ENCODE assay signal across 8 cellular contexts in the genomic region with DNA sequence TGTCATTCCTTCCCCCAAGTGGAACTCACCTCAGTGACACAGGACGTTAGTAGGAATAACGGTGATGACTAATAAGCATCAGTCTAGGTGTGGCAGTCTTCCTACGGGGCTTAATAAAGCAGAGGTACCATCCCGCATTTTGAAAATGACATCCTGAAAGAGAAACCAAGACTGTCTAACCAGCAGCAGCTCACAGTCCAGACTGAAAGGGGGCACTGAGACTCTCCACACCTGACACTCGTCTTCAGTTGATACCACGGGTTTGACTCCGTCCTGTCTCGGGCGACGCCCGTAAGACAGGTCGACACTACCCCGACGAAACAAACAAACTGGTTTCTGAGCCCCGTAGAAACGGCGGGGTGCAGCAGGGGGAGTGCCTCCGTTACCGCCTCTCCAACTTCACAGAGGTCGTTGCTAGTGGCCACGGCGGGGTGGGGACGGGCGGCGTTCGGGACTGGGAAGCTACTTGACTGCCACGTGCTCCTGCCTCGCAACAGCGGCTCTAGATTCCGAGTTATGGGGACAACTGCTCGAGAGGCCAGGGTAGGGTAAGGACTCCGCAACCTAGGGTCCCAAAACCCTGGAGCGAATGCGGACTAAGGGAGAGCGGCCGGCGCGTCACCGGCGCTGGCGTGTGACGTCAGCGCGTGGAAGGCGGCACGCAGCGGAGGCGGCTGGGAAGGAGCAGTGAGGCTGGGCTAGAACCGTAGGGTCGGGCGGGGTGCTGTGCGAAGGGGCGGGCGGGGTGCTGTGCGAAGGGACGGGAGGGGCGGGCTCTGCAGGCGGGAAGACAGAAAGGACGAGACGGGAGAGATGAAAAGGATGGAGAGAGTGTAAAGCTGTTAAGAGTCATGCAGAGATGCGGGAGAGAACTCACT. TPM values are rescaled to one million over a fixed set of nuclear protein-coding genes. Genes with fewer than 3 reads are reported as not detected.
A peak's percentile ranks its signal among the peaks of the same experiment; 100 is the strongest.
DNase-seq lines count a peak whose midpoint lies in the region; ATAC-seq, FAIRE-seq and TF ChIP-seq lines count a peak whose summit lies in the region.

A gene with protein sequence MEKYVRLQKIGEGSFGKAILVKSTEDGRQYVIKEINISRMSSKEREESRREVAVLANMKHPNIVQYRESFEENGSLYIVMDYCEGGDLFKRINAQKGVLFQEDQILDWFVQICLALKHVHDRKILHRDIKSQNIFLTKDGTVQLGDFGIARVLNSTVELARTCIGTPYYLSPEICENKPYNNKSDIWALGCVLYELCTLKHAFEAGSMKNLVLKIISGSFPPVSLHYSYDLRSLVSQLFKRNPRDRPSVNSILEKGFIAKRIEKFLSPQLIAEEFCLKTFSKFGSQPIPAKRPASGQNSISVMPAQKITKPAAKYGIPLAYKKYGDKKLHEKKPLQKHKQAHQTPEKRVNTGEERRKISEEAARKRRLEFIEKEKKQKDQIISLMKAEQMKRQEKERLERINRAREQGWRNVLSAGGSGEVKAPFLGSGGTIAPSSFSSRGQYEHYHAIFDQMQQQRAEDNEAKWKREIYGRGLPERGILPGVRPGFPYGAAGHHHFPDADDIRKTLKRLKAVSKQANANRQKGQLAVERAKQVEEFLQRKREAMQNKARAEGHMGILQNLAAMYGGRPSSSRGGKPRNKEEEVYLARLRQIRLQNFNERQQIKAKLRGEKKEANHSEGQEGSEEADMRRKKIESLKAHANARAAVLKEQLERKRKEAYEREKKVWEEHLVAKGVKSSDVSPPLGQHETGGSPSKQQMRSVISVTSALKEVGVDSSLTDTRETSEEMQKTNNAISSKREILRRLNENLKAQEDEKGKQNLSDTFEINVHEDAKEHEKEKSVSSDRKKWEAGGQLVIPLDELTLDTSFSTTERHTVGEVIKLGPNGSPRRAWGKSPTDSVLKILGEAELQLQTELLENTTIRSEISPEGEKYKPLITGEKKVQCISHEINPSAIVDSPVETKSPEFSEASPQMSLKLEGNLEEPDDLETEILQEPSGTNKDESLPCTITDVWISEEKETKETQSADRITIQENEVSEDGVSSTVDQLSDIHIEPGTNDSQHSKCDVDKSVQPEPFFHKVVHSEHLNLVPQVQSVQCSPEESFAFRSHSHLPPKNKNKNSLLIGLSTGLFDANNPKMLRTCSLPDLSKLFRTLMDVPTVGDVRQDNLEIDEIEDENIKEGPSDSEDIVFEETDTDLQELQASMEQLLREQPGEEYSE (N-terminal part only) (minus strand): TSS at position 593 of the 878 bp plus-strand sequence. CDS start 9,953 bp downstream, outside the sequence.

- FAIRE-seq in GM19239 (lab: Jason Lieb, UNC), result peak; percentile 89

- no peak for TF ChIP-seq CTCF in chondrocyte (IDR thresholded peaks at IDR 0.05)

- CTCF ChIA-PET in activated CD4-positive, alpha-beta T cell treated with anti-CD3 and anti-CD28 coated beads for 36 hours (lab: Charles Lee), result interaction anchor here (0.6 to 2.5 kb wide), 11 partner anchors 9 to 431 kb away, joined by 3 to 30 read pairs (median 4); a partner anchor contains a TSS

- no peaks in the 10 kb centered on the region for H3K27me3 Mint-ChIP-seq in activated CD4-positive, alpha-beta T cell treated with anti-CD3 and anti-CD28 coated beads for 36 hours
- H3K27me3 Mint-ChIP-seq in chondrocyte (ENCODE audit: low read depth), result no peaks in the 10 kb centered on the region

- intact Hi-C loops in activated CD4-positive, alpha-beta T cell treated with anti-CD3 and anti-CD28 coated beads for 36 hours (cut with DNase I, micrococcal nuclease), result loop anchor here (1.0 to 10.0 kb wide), 15 partner anchors 8 to 1293 kb away; a partner anchor contains a TSS

- H3K27me3 ChIP-seq in layer of hippocampus (ENCODE audit: control insufficient read depth, insufficient read depth, low read length), result no peaks in the 10 kb centered on the region

- no peaks in the 10 kb centered on the region for H3K9me3 Mint-ChIP-seq in activated CD4-positive, alpha-beta T cell treated with anti-CD3 and anti-CD28 coated beads for 36 hours (ENCODE audit: low read depth)
- H3K9me3 Mint-ChIP-seq in chondrocyte (ENCODE audit: low read depth), result no peaks in the 10 kb centered on the region

- H3K4me3 Mint-ChIP-seq in activated CD4-positive, alpha-beta T cell treated with anti-CD3 and anti-CD28 coated beads for 36 hours, result peak within 1 kb of the TSS; percentile 92
- H3K4me3 Mint-ChIP-seq in chondrocyte (ENCODE audit: unreplicated experiment), result peak within 1 kb of the TSS; percentile 97

- ATAC-seq in HG03442 (IDR thresholded peaks at IDR 0.05; ENCODE audit: unreplicated experiment), result peak; percentile 94
- ATAC-seq in activated CD4-positive, alpha-beta T cell treated with anti-CD3 and anti-CD28 coated beads for 36 hours, result peak; percentile 82

- H3K4me1 Mint-ChIP-seq in activated CD4-positive, alpha-beta T cell treated with anti-CD3 and anti-CD28 coated beads for 36 hours, result peaks cover 46% of the 10 kb centered on the region
- H3K4me1 Mint-ChIP-seq in chondrocyte (ENCODE audit: low read depth), result peaks cover 31% of the 10 kb centered on the region

- peaks cover 2% of the 10 kb centered on the region for H3K36me3 Mint-ChIP-seq in activated CD4-positive, alpha-beta T cell treated with anti-CD3 and anti-CD28 coated beads for 36 hours (ENCODE audit: low read depth)
- no peaks in the 10 kb centered on the region for H3K36me3 Mint-ChIP-seq in chondrocyte (ENCODE audit: low read depth)

- H3K27ac Mint-ChIP-seq in activated CD4-positive, alpha-beta T cell treated with anti-CD3 and anti-CD28 coated beads for 36 hours, result peak within 1 kb of the TSS; percentile 97
- peak within 1 kb of the TSS; percentile 99 for H3K27ac Mint-ChIP-seq in chondrocyte (ENCODE audit: unreplicated experiment)

- POLR2A ChIA-PET in activated CD4-positive, alpha-beta T cell treated with anti-CD3 and anti-CD28 coated beads for 36 hours (lab: Charles Lee), result interaction anchor here (0.7 to 1.0 kb wide), 4 partner anchors 9 to 144 kb away, joined by 3 to 6 read pairs (median 4); no protein-coding TSS in a partner anchor

- DNase-seq in Ammon's horn (ENCODE audit: low spot score) (peak; percentile 97), GM19239 (ENCODE audit: insufficient read length, low spot score) (peak; percentile 47), NCI-H524 (lab: John Stamatoyannopoulos, UW) (peak; percentile 67 to 79), chondrocyte (ENCODE audit: low spot score) (peak; percentile 88)
- DNase-seq in activated CD4-positive, alpha-beta T cell treated with anti-CD3 and anti-CD28 coated beads for 36 hours, result peak; percentile 95
- DNase-seq in stimulated activated CD4-positive, alpha-beta T cell treated with anti-CD3 and anti-CD28 coated beads, Interleukin-1b, Interleukin-23, amount 100 ng/mL, for 4 hours (ENCODE audit: low read depth in 2 of 2), result peak; percentile 75 to 82

- H3K27ac ChIP-seq in layer of hippocampus (ENCODE audit: low read depth, low read length), result peak within 1 kb of the TSS; percentile 97

RNA-seq across cellular contexts. Expression of the gene that starts here (rescaled TPM):
- total RNA-seq in activated CD4-positive, alpha-beta T cell treated with anti-CD3 and anti-CD28 coated beads for 36 hours, result 10 to 100 TPM in 1 of 2 experiments, 1 to 10 TPM in 1; 9.5 to 12.2 TPM
- 13.7 to 20.7 TPM (median 14.6 TPM) in 3 replicates for total RNA-seq in chondrocyte

Comparison
In these comparisons a context has a peak if more than half of its experiments do, and no peak if none do; other contexts are left out.
1. Peak in every context shown above with its lines: DNase-seq, ATAC-seq and H3K27ac ChIP-seq.
2. DNase-seq: peak in every context shown above with its lines; median percentile 97 in Ammon's horn; 95 in activated CD4-positive, alpha-beta T cell treated with anti-CD3 and anti-CD28 coated beads for 36 hours; 88 in chondrocyte; 78 in stimulated activated CD4-positive, alpha-beta T cell treated with anti-CD3 and anti-CD28 coated beads, Interleukin-1b, Interleukin-23, amount 100 ng/mL, for 4 hours; 73 in NCI-H524; 47 in GM19239.